30 cellular contexts compared by ENCODE assay signal in genomic region chr1:203049576-203050180, GRCh38. TPM values are rescaled to one million over a fixed set of nuclear protein-coding genes. Genes with fewer than 3 reads are reported as not detected.
"Had no signal": no experiment of that assay in that cellular context is flagged by ENCODE, and none has a peak within 500 bp of the region (broad histone marks: within the 10 kb centered on the region; RNA-seq: fewer than 3 reads in every experiment).

No MANE protein-coding gene starts in this region.

- H3K4me2 ChIP-seq: KMS-11 had no signal

- H3K27me3 ChIP-seq: ascending aorta, MG63, Peyer's patch had no signal

- H3K4me1 ChIP-seq: ascending aorta, body of pancreas, Peyer's patch had no signal

- ATAC-seq: activated CD4-positive, CD25-positive, alpha-beta regulatory T cell treated with anti-CD3 and anti-CD28 coated beads, Interleukin-2, amount 50 U/mL, for 24 hours; activated CD8-positive, alpha-beta T cell treated with anti-CD3 and anti-CD28 coated beads, Interleukin-2, amount 10 ng/mL, durations not matched to agents 7 days and 5 days; activated naive CD8-positive, alpha-beta T cell treated with anti-CD3 and anti-CD28 coated beads, Interleukin-2, amount 50 U/mL, for 24 hours; body of pancreas; SK-N-SH treated with all-trans-retinoic acid at 6 μM for 48 hours had no signal

- H3K36me3 ChIP-seq: MG63, Peyer's patch, SJSA1 had no signal

- DNase-seq: activated CD4-positive, alpha-beta T cell treated with anti-CD3 and anti-CD28 coated beads for 4 hours; activated CD8-positive, alpha-beta memory T cell treated with anti-CD3 and anti-CD28 coated beads, Interleukin-2, amount 50 U/mL, for 48 hours; activated CD8-positive, alpha-beta T cell treated with anti-CD3 and anti-CD28 coated beads, Interleukin-2, amount 10 ng/mL, durations not matched to agents 7 days and 5 days; activated naive CD8-positive, alpha-beta T cell treated with anti-CD3 and anti-CD28 coated beads, Interleukin-2, amount 50 U/mL, for 24 hours; activated T-cell treated with anti-CD3 and anti-CD28 coated beads, Interleukin-2, amount 50 U/mL, for 1 hour; amniotic stem cell; body of pancreas; central memory CD4-positive, alpha-beta T cell; MG63; MV-4-11; NCI-H1092 treated with DMSO at 0.1 percent for 48 hours; NCI-H1417 treated with DMSO at 0.1 percent for 48 hours; NCI-H2029; NCI-H2107; NCI-H2171 treated with DMSO at 0.1 percent for 48 hours; NCI-H226; NCI-H526; NCI-H774; NK-92 treated with Interleukin-12 subunit alpha and Interleukin-12 subunit beta, amount 100 ng/mL, for 24 hours; Peyer's patch; Right ventricle myocardium superior; SW 1271 had no signal

- H3K9ac ChIP-seq: KMS-11 had no signal

- H3K9me3 ChIP-seq: ascending aorta, body of pancreas, MG63, Peyer's patch, SJSA1 had no signal

- H3K4me3 ChIP-seq: ascending aorta, body of pancreas, MG63, Peyer's patch, SJSA1 had no signal

- H3K27ac ChIP-seq: ascending aorta, body of pancreas, KMS-11, Peyer's patch, RWPE1, SJSA1 had no signal

RNA-seq across cellular contexts. Expression of gene PPFIA4, which starts 23.4 kb away (rescaled TPM):
- total RNA-seq: body of pancreas, SJSA1 had no signal

RNA-seq across cellular contexts. Expression of gene MYOG, which starts 36.1 kb away (rescaled TPM):
- total RNA-seq: activated CD8-positive, alpha-beta T cell treated with anti-CD3 and anti-CD28 coated beads, Interleukin-2, amount 10 ng/mL, durations not matched to agents 7 days and 5 days; ascending aorta; body of pancreas; bronchial epithelial cell; NCI-H460; Peyer's patch; Right ventricle myocardium superior; SJSA1 had no signal
